9 cellular contexts compared by ENCODE assay signal in genomic region chr3:153284282-153284938, GRCh38.
DNase-seq lines count a peak whose midpoint lies in the region; ATAC-seq and TF ChIP-seq lines count a peak whose summit lies in the region.
"Had no signal": no experiment of that assay in that cellular context is flagged by ENCODE, and none has a peak within 500 bp of the region (broad histone marks: within the 10 kb centered on the region; RNA-seq: fewer than 3 reads in every experiment).

No MANE protein-coding gene starts in this region.

- H3K4me2 ChIP-seq in DOHH2 (ENCODE audit: low read length) = peak overlapping the region; percentile 12; the same call in 1 of the 2 replicates
- peak overlapping the region; percentile 49 for H3K4me2 ChIP-seq in mammary epithelial cell (ENCODE audit: insufficient read depth, low read depth, low read length)

- peaks cover 5% of the 10 kb centered on the region for H3K4me1 ChIP-seq in DOHH2 (ENCODE audit: control insufficient read depth, low read length)
- peaks cover 30% of the 10 kb centered on the region for H3K4me1 ChIP-seq in SJCRH30
- H3K4me1 ChIP-seq in mammary epithelial cell (ENCODE audit: insufficient read depth, low read length) = peaks cover 42% of the 10 kb centered on the region
- peaks cover 26% of the 10 kb centered on the region for H3K4me1 ChIP-seq in suprapubic skin

- WGBS in mammary epithelial cell (ENCODE audit: low coverage, missing lambda C conversion rate) = 6% methylated on average over 4 of the region's 4 CpGs
- WGBS in suprapubic skin = 10% methylated on average over 4 of the region's 4 CpGs

- H3K9me3 ChIP-seq in DOHH2 (ENCODE audit: control insufficient read depth, insufficient read depth, low read length) (no peaks in the 10 kb centered on the region), SJCRH30 (replicated peaks) (no peaks in the 10 kb centered on the region), mammary epithelial cell (replicated peaks; ENCODE audit: insufficient read depth, low read length) (no peaks in the 10 kb centered on the region), suprapubic skin (no peaks in the 10 kb centered on the region)

- no peak overlapping the region for H3K27ac ChIP-seq in DOHH2 (ENCODE audit: low read depth, low read length)
- peak overlapping the region; percentile 4; the same call in 1 of the 2 replicates for H3K27ac ChIP-seq in SJCRH30
- H3K27ac ChIP-seq in mammary epithelial cell (ENCODE audit: insufficient read depth, low read depth, low read length) = peak overlapping the region; percentile 97
- H3K27ac ChIP-seq in suprapubic skin = peak overlapping the region; percentile 34
- H3K27ac ChIP-seq: SK-N-MC had no signal

- H3K4me3 ChIP-seq in DOHH2 (ENCODE audit: low read length) (no peak overlapping the region), SJCRH30 (no peak overlapping the region), mammary epithelial cell (replicated peaks in 1 of 3; ENCODE audit: insufficient read depth in 1 of 3, low read depth in 2 of 3, low read length in 3 of 3) (no peak overlapping the region), suprapubic skin (no peak overlapping the region)
- H3K4me3 ChIP-seq: SK-N-MC had no signal

- no peak for TF ChIP-seq EP300 in suprapubic skin (IDR thresholded peaks at IDR 0.05)

- no peaks in the 10 kb centered on the region for H4K20me1 ChIP-seq in DOHH2 (ENCODE audit: control insufficient read depth, insufficient read depth, low read depth, low read length)
- no peaks in the 10 kb centered on the region for H4K20me1 ChIP-seq in mammary epithelial cell (ENCODE audit: insufficient read depth, low read length)

- H3K36me3 ChIP-seq in DOHH2 (ENCODE audit: control insufficient read depth, low read length) = no peaks in the 10 kb centered on the region
- no peaks in the 10 kb centered on the region for H3K36me3 ChIP-seq in SJCRH30
- H3K36me3 ChIP-seq in mammary epithelial cell (ENCODE audit: insufficient read depth, low read length) = no peaks in the 10 kb centered on the region
- no peaks in the 10 kb centered on the region for H3K36me3 ChIP-seq in suprapubic skin

- ATAC-seq in HG02798 (IDR thresholded peaks at IDR 0.05; ENCODE audit: poor library complexity, unreplicated experiment) = peak; percentile 69

- dilution Hi-C loops in mammary epithelial cell (cut with HindIII; ENCODE audit: low sequenced_read_pairs) = no loop called here

- peak overlapping the region; percentile 44 for H3K9ac ChIP-seq in mammary epithelial cell (ENCODE audit: insufficient read depth, low read length)

- no peaks in the 10 kb centered on the region for H3K79me2 ChIP-seq in DOHH2 (ENCODE audit: control insufficient read depth, low read length)
- H3K79me2 ChIP-seq in mammary epithelial cell (ENCODE audit: insufficient read depth, low read length) = no peaks in the 10 kb centered on the region

- BruUV-seq in mammary epithelial cell (replicated peaks; lab: Mats Ljungman, UMichigan) = TSS peak; percentile 33

- DNase-seq in SJCRH30 = peak; percentile 34 to 55
- DNase-seq in mammary epithelial cell = peak; percentile 81
- DNase-seq in lung microvascular endothelial cell (ENCODE audit: low read depth in 2 of 2) = peak; percentile 89 to 92
- peak in 1 of 2 donors; percentile 71 for DNase-seq in suprapubic skin (ENCODE audit: low spot score in 2 of 2)
- DNase-seq in retina = no peak
- no peak for DNase-seq in LoVo (ENCODE audit: low spot score)

- intact Hi-C loops in mammary epithelial cell (cut with micrococcal nuclease) = loop anchor here (1.0 kb wide), 1 partner anchor 123 kb away; no protein-coding TSS in a partner anchor

- in situ Hi-C loops in mammary epithelial cell (cut with MboI; ENCODE audit: low sequenced_read_pairs in 2 of 2) = loop anchor here (5.0 to 25.0 kb wide), 5 partner anchors 117 to 478 kb away; partner anchors contain the start of gene RAP2B (in 1 of the 2)

- CTCF ChIA-PET in mammary epithelial cell (lab: Charles Lee; ENCODE audit: low non-redundant PET) = interaction anchor here (0.7 to 0.8 kb wide), 2 partner anchors 31 to 122 kb away, joined by 3 to 13 read pairs; partner anchors contain the start of gene RAP2B

- H3F3A ChIP-seq in DOHH2 (ENCODE audit: control insufficient read depth, insufficient read depth) = no peaks in the 10 kb centered on the region

- H3K27me3 ChIP-seq in DOHH2 (ENCODE audit: control insufficient read depth, low read length) (no peaks in the 10 kb centered on the region), SJCRH30 (no peaks in the 10 kb centered on the region), mammary epithelial cell (ENCODE audit: insufficient read depth, low read length) (no peaks in the 10 kb centered on the region), suprapubic skin (no peaks in the 10 kb centered on the region)

- TF ChIP-seq CTCF in DOHH2 (IDR thresholded peaks at IDR 0.05; ENCODE audit: low read depth, low read length, poor library complexity, severe bottlenecking) = no peak
- no peak for TF ChIP-seq CTCF in mammary epithelial cell (conservative IDR thresholded peaks at IDR 0.05 in 1 of 2, IDR thresholded peaks at IDR 0.05 in 1 of 2; ENCODE audit: extremely low read depth in 1 of 2, insufficient read depth in 1 of 2, low read depth in 1 of 2, low read length in 2 of 2)
- no peak for TF ChIP-seq CTCF in suprapubic skin (IDR thresholded peaks at IDR 0.05)

- H2AFZ ChIP-seq in mammary epithelial cell (ENCODE audit: low read depth, low read length) = peak overlapping the region; percentile 64

- no peaks in the 10 kb centered on the region for H3K9me2 ChIP-seq in DOHH2 (replicated peaks; ENCODE audit: control insufficient read depth, low read length)

- no peak for TF ChIP-seq POLR2A in suprapubic skin (IDR thresholded peaks at IDR 0.05)

Comparison
In these comparisons a context has a peak if more than half of its experiments do, and no peak if none do; other contexts are left out.
1. DNase-seq: peak in SJCRH30 (2 of 2), mammary epithelial cell (single experiment) and lung microvascular endothelial cell (2 of 2); none in retina (single experiment) and LoVo (single experiment).